In genomic region chr9:126862461-126862830, GRCh38 we compare ENCODE assay signal across 8 cellular contexts. TPM values are rescaled to one million over a fixed set of nuclear protein-coding genes. Genes with fewer than 3 reads are reported as not detected.
A peak's percentile ranks its signal among the peaks of the same experiment; 100 is the strongest.
DNase-seq lines count a peak whose midpoint lies in the region; TF ChIP-seq lines count a peak whose summit lies in the region.

No MANE protein-coding gene starts in this region.

- in situ Hi-C loops in brain microvascular endothelial cell (cut with HindIII; ENCODE audit: low pct_ligation_motif_present, low sequenced_read_pairs) = no loop called here

- H3K9me3 ChIP-seq in mesodermal cell (ENCODE audit: control insufficient read depth, low read length) (no peaks in the 10 kb centered on the region), SJCRH30 (replicated peaks) (no peaks in the 10 kb centered on the region)

- TF ChIP-seq CTCF in HL-60 (IDR thresholded peaks at IDR 0.05; ENCODE audit: insufficient read depth, low read length) = no peak
- TF ChIP-seq CTCF in brain microvascular endothelial cell (IDR thresholded peaks at IDR 0.05; ENCODE audit: low read depth, low read length, missing control alignments) = no peak

- H3K27me3 ChIP-seq in ACC112 (ENCODE audit: insufficient read depth, low read length) (peaks cover 4% of the 10 kb centered on the region; the same call in 1 of the 2 replicates), HL-60 (ENCODE audit: insufficient read depth, poor library complexity, severe bottlenecking) (no peaks in the 10 kb centered on the region), brain microvascular endothelial cell (replicated peaks) (no peaks in the 10 kb centered on the region), SJCRH30 (peaks cover 7% of the 10 kb centered on the region; the same call in 1 of the 2 replicates)

- H3K4me1 ChIP-seq in ACC112 (ENCODE audit: control insufficient read depth, insufficient read depth, low read length, unreplicated experiment) (peaks cover 16% of the 10 kb centered on the region), mesodermal cell (ENCODE audit: control insufficient read depth, insufficient read depth, low read length, poor library complexity, severe bottlenecking) (peaks cover 12% of the 10 kb centered on the region), SJCRH30 (peaks cover 16% of the 10 kb centered on the region)

- H3K4me3 ChIP-seq in ACC112 (ENCODE audit: low read depth, low read length) (peak overlapping the region; percentile 79), HL-60 (replicated peaks; ENCODE audit: insufficient read depth, low read length) (peak overlapping the region; percentile 81), brain microvascular endothelial cell (ENCODE audit: low read depth, low read length) (peak overlapping the region; percentile 9), mesodermal cell (ENCODE audit: extremely low read depth, insufficient read depth, low read length, poor library complexity, severe bottlenecking) (peak overlapping the region; percentile 82), SJCRH30 (no peak overlapping the region)

- DNase-seq in HL-60 (ENCODE audit: low read depth in 1 of 2, low spot score in 1 of 2) (peak; percentile 53 to 63), brain microvascular endothelial cell (no peak), SJCRH30 (no peak), foreskin melanocyte (no peak), D341Med (ENCODE audit: low spot score) (no peak)
- DNase-seq in central memory CD4-positive, alpha-beta T cell = no peak

- H3K27ac ChIP-seq in ACC112 (ENCODE audit: low read depth, low read length) = no peak overlapping the region
- H3K27ac ChIP-seq in HL-60 (replicated peaks) = peak overlapping the region; percentile 82
- H3K27ac ChIP-seq in brain microvascular endothelial cell = no peak overlapping the region
- H3K27ac ChIP-seq in mesodermal cell (ENCODE audit: low read depth, low read length, severe bottlenecking) = no peak overlapping the region
- H3K27ac ChIP-seq in SJCRH30 = no peak overlapping the region

- 59 to 92% methylated on average over 2 of the region's 4 CpGs for WGBS in mesodermal cell (ENCODE audit: insufficient coverage in 2 of 2), 2 experiments

- no peak overlapping the region for H2AFZ ChIP-seq in ACC112 (ENCODE audit: low read length, unreplicated experiment)

- peaks cover 56% of the 10 kb centered on the region for H3K79me2 ChIP-seq in ACC112 (ENCODE audit: control insufficient read depth, insufficient read depth, low read length, unreplicated experiment)

- H3K36me3 ChIP-seq in ACC112 (ENCODE audit: insufficient read depth, low read length) (0 out of 2 replicates have a peak, but pooled peaks cover 13% of the 10 kb centered on the region), brain microvascular endothelial cell (replicated peaks) (peaks cover 9% of the 10 kb centered on the region), mesodermal cell (ENCODE audit: control insufficient read depth, insufficient read depth, low read length) (peaks cover 38% of the 10 kb centered on the region), SJCRH30 (peaks cover 14% of the 10 kb centered on the region)

RNA-seq across cellular contexts. Expression of gene ZBTB34, which starts 2.0 kb away (rescaled TPM):
- 11.4 TPM for polyA plus RNA-seq in mesodermal cell (2013, experiment 1 of 2)
- polyA plus RNA-seq in mesodermal cell (2013, experiment 2 of 2) = 10.0 TPM
- 21.6 and 23.5 TPM in 2 replicates for total RNA-seq in SJCRH30 (2014; rRNA removed; shearing (Covaris generic))

RNA-seq across cellular contexts. Expression of gene RALGPS1, which starts 52.1 kb away (rescaled TPM):
- 3.2 TPM for polyA plus RNA-seq in mesodermal cell (2013, experiment 1 of 2)
- polyA plus RNA-seq in mesodermal cell (2013, experiment 2 of 2) = 2.6 TPM
- total RNA-seq in SJCRH30 (2014; rRNA removed; shearing (Covaris generic)) = 1.8 and 2.3 TPM in 2 replicates

RNA-seq across cellular contexts. Expression of gene ZBTB43, which starts 57.6 kb away (rescaled TPM):
- 7.0 TPM for polyA plus RNA-seq in mesodermal cell (2013, experiment 1 of 2)
- 5.8 TPM for polyA plus RNA-seq in mesodermal cell (2013, experiment 2 of 2)
- 16.2 and 18.0 TPM in 2 replicates for total RNA-seq in SJCRH30 (2014; rRNA removed; shearing (Covaris generic))

Comparison
In these comparisons a context has a peak if more than half of its experiments do, and no peak if none do; other contexts are left out.
1. DNase-seq: peak in HL-60 (2 of 2); none in brain microvascular endothelial cell (single experiment), SJCRH30 (0 of 2), foreskin melanocyte (single experiment), central memory CD4-positive, alpha-beta T cell (single experiment) and D341Med (single experiment).